Comparison of ENCODE assay signal across 8 cellular contexts in genomic region chr10:30553625-30554442, GRCh38.
A peak's percentile ranks its signal among the peaks of the same experiment; 100 is the strongest.
DNase-seq lines count a peak whose midpoint lies in the region; ATAC-seq and TF ChIP-seq lines count a peak whose summit lies in the region.

No MANE protein-coding gene starts in this region.

- intact Hi-C loops in body of pancreas (cut with DNase I): no loop called here

- peak; percentile 68 for ATAC-seq in body of pancreas
- no peak for ATAC-seq in HG03521 (IDR thresholded peaks at IDR 0.05; ENCODE audit: unreplicated experiment)

- H3K4me3 ChIP-seq in HFF-Myc (replicated peaks; ENCODE audit: low read depth, low read length) (no peak overlapping the region), body of pancreas (no peak overlapping the region), stomach smooth muscle (ENCODE audit: low read length in 2 of 2) (peak overlapping the region; percentile 58 to 64)

- H3K27ac ChIP-seq in body of pancreas (peak overlapping the region in 2 of 4 donors; percentile 22 to 66), stomach smooth muscle (ENCODE audit: low read length) (no peak overlapping the region)

- H3K9ac ChIP-seq in stomach smooth muscle (ENCODE audit: low read length in 2 of 2): peak overlapping the region in 1 of 2 donors; percentile 60

- no peak for TF ChIP-seq CTCF in HFF-Myc (IDR thresholded peaks at IDR 0.05; ENCODE audit: low read depth, low read length, missing control alignments)
- TF ChIP-seq CTCF in body of pancreas (IDR thresholded peaks at IDR 0.05): no peak
- no peak for TF ChIP-seq CTCF in GM13976 (IDR thresholded peaks at IDR 0.05; ENCODE audit: borderline replicate concordance, control extremely low read depth, extremely low read depth, insufficient read depth, missing control alignments)

- no peaks in the 10 kb centered on the region for H3K36me3 ChIP-seq in body of pancreas (replicated peaks in 1 of 2; ENCODE audit: insufficient read depth in 1 of 2, low read depth in 2 of 2)
- no peaks in the 10 kb centered on the region for H3K36me3 ChIP-seq in stomach smooth muscle (ENCODE audit: control insufficient read depth in 2 of 2, insufficient read depth in 2 of 2, low read length in 2 of 2)

- in situ Hi-C loops in GM13976 (cut with MboI; ENCODE audit: low sequenced_read_pairs, unreplicated experiment): no loop called here

- H3K27me3 ChIP-seq in body of pancreas: no peaks in the 10 kb centered on the region
- H3K27me3 ChIP-seq in stomach smooth muscle (ENCODE audit: control insufficient read depth in 1 of 2, insufficient read depth in 2 of 2, low read length in 2 of 2): no peaks in the 10 kb centered on the region

- 15 to 22% methylated on average over 12 of the region's 12 CpGs for WGBS in body of pancreas, 2 donors

- H3K9me3 ChIP-seq in body of pancreas: no peaks in the 10 kb centered on the region
- no peaks in the 10 kb centered on the region for H3K9me3 ChIP-seq in stomach smooth muscle (ENCODE audit: control insufficient read depth in 2 of 2, low read length in 2 of 2)

- DNase-seq in HFF-Myc (ENCODE audit: extremely low read depth, low read depth) (peak; percentile 11), body of pancreas (peak; percentile 19 to 68 (median 44)), islet precursor cell (peak; percentile 83), activated gamma-delta T cell treated with Interleukin-2 at 50 U/mL for 16 hours (no peak), GM13976 (ENCODE audit: low spot score) (no peak), activated gamma-delta T cell (lab: John Stamatoyannopoulos, UW) (no peak)

- H3K4me1 ChIP-seq in body of pancreas (peaks cover 11% of the 10 kb centered on the region), stomach smooth muscle (ENCODE audit: control insufficient read depth, insufficient read depth, low read length) (peaks cover 7% of the 10 kb centered on the region)

- no peak for TF ChIP-seq POLR2A in body of pancreas (IDR thresholded peaks at IDR 0.05)

Comparison
In these comparisons a context has a peak if more than half of its experiments do, and no peak if none do; other contexts are left out.
1. DNase-seq: peak in HFF-Myc (single experiment), body of pancreas (4 of 4) and islet precursor cell (single experiment); none in activated gamma-delta T cell treated with Interleukin-2 at 50 U/mL for 16 hours (single experiment), GM13976 (single experiment) and activated gamma-delta T cell (single experiment).
2. H3K4me3 ChIP-seq: peak in stomach smooth muscle (2 of 2); none in HFF-Myc (single experiment) and body of pancreas (0 of 2).